26 cellular contexts compared by ENCODE assay signal in the genomic region with DNA sequence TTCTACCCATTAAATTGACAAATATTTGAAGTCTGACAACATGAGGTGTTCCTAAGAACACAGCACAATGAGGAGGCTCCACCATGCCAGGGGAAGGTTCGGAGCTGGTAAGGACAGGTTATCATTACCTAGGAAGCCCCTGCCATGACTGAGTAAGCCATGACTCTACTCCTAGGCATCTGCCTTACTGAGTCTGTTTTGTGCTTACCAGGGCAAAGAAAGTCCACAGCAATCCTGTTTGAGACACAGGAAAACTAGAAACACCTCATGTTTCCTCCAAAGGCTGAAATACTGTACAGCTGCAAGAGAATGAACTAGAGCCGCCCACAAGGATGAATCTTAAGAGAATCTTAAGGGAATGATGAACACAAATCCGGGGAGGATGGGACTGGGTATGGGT. TPM values are rescaled to one million over a fixed set of nuclear protein-coding genes. Genes with fewer than 3 reads are reported as not detected.
DNase-seq lines count a peak whose midpoint lies in the region; ATAC-seq, FAIRE-seq and TF ChIP-seq lines count a peak whose summit lies in the region.
"Had no signal": no experiment of that assay in that cellular context is flagged by ENCODE, and none has a peak within 500 bp of the region (broad histone marks: within the 10 kb centered on the region; RNA-seq: fewer than 3 reads in every experiment).

No MANE protein-coding gene starts in this region.

- FAIRE-seq in bronchial epithelial cell (lab: Jason Lieb, UNC): no peak
- FAIRE-seq: A204.1, GM19239, HepG2, K562 had no signal

- ATAC-seq in HG02870 (IDR thresholded peaks at IDR 0.05; ENCODE audit: unreplicated experiment): no peak
- ATAC-seq: HCT116, HepG2, K562, PC-3 had no signal

- peaks cover 36% of the 10 kb centered on the region for H3K4me1 Mint-ChIP-seq in activated naive CD8-positive, alpha-beta T cell treated with anti-CD3 and anti-CD28 coated beads for 36 hours

- H3K4me3 ChIP-seq in bronchial epithelial cell (ENCODE audit: low read depth, low read length): no peak overlapping the region
- H3K4me3 ChIP-seq: BLaER1, K562 had no signal

- no peak overlapping the region for H3K4me3 Mint-ChIP-seq in activated naive CD8-positive, alpha-beta T cell treated with anti-CD3 and anti-CD28 coated beads for 36 hours
- H3K4me3 Mint-ChIP-seq: CD4-positive, CD25-positive, alpha-beta regulatory T cell had no signal

- H3K36me3 ChIP-seq in bronchial epithelial cell (ENCODE audit: control insufficient read depth, insufficient read depth, low read length): no peaks in the 10 kb centered on the region

- DNase-seq in 8988T: peak; percentile 59
- peak; percentile 23 for DNase-seq in NCI-H69 (lab: John Stamatoyannopoulos, UW)
- DNase-seq in bronchial epithelial cell (ENCODE audit: low read depth): peak; percentile 80
- peak; percentile 35 for DNase-seq in glomerular visceral epithelial cell (ENCODE audit: extremely low spot score)
- DNase-seq in retina: no peak
- no peak for DNase-seq in activated naive CD8-positive, alpha-beta T cell treated with anti-CD3 and anti-CD28 coated beads for 36 hours
- no peak for DNase-seq in amygdala (lab: John Stamatoyannopoulos, UW)
- DNase-seq: CD4-positive, CD25-positive, alpha-beta regulatory T cell; DMS153; DND-41; MM.1S; NCI-H2081; NCI-H345; NCI-H510A treated with DMSO at 0.1 percent for 48 hours; NCI-H748 treated with DMSO at 0.1 percent for 48 hours; NK-92 treated with Interleukin-12 subunit alpha and Interleukin-12 subunit beta, amount 100 ng/mL, for 24 hours; PC-3; RPMI8226; SHP77 treated with DMSO at 0.1 percent for 48 hours had no signal

- H3K27me3 Mint-ChIP-seq in activated naive CD8-positive, alpha-beta T cell treated with anti-CD3 and anti-CD28 coated beads for 36 hours: no peaks in the 10 kb centered on the region
- H3K27me3 Mint-ChIP-seq: CD4-positive, CD25-positive, alpha-beta regulatory T cell had no signal

- H3K9me3 Mint-ChIP-seq in activated naive CD8-positive, alpha-beta T cell treated with anti-CD3 and anti-CD28 coated beads for 36 hours: no peaks in the 10 kb centered on the region
- H3K9me3 Mint-ChIP-seq: CD4-positive, CD25-positive, alpha-beta regulatory T cell had no signal

- TF ChIP-seq CTCF in bronchial epithelial cell (IDR thresholded peaks at IDR 0.05; ENCODE audit: insufficient read depth, low read length, severe bottlenecking): no peak

- H3K36me3 Mint-ChIP-seq in activated naive CD8-positive, alpha-beta T cell treated with anti-CD3 and anti-CD28 coated beads for 36 hours: peaks cover 16% of the 10 kb centered on the region

- H3K27me3 ChIP-seq in bronchial epithelial cell (ENCODE audit: control insufficient read depth, insufficient read depth, low read length): no peaks in the 10 kb centered on the region
- H3K27me3 ChIP-seq: BLaER1 had no signal

- no peak overlapping the region for H3K27ac Mint-ChIP-seq in activated naive CD8-positive, alpha-beta T cell treated with anti-CD3 and anti-CD28 coated beads for 36 hours

RNA-seq across cellular contexts. Expression of a gene that starts 11.6 kb away (rescaled TPM):
- total RNA-seq in bronchial epithelial cell: 10.8 and 13.7 TPM in 2 replicates
- total RNA-seq in activated naive CD8-positive, alpha-beta T cell treated with anti-CD3 and anti-CD28 coated beads for 36 hours: 10 to 100 TPM; 28.7 to 30.1 TPM

RNA-seq across cellular contexts. Expression of a gene that starts 19.4 kb away (rescaled TPM):
- 25.6 and 28.2 TPM in 2 replicates for total RNA-seq in bronchial epithelial cell
- total RNA-seq in activated naive CD8-positive, alpha-beta T cell treated with anti-CD3 and anti-CD28 coated beads for 36 hours: 10 to 100 TPM; 19.0 to 22.4 TPM

Comparison
In these comparisons a context has a peak if more than half of its experiments do, and no peak if none do; other contexts are left out.
1. DNase-seq: peak in 8988T (single experiment), NCI-H69 (single experiment), bronchial epithelial cell (single experiment) and glomerular visceral epithelial cell (single experiment); none in retina (single experiment), activated naive CD8-positive, alpha-beta T cell treated with anti-CD3 and anti-CD28 coated beads for 36 hours (single experiment) and amygdala (0 of 56).